10 cellular contexts compared by ENCODE assay signal in genomic region chr16:8861563-8862308, GRCh38.
A peak's percentile ranks its signal among the peaks of the same experiment; 100 is the strongest.
DNase-seq lines count a peak whose midpoint lies in the region; ATAC-seq and TF ChIP-seq lines count a peak whose summit lies in the region.
"Had no signal": no experiment of that assay in that cellular context is flagged by ENCODE, and none has a peak within 500 bp of the region (broad histone marks: within the 10 kb centered on the region; RNA-seq: fewer than 3 reads in every experiment).

No MANE protein-coding gene starts in this region.

- H3K4me1 ChIP-seq in HEK293 (ENCODE audit: control insufficient read depth, insufficient read depth, low read length), result peaks cover 8% of the 10 kb centered on the region
- peaks cover 59% of the 10 kb centered on the region for H3K4me1 ChIP-seq in adipocyte (ENCODE audit: control insufficient read depth, insufficient read depth, low read length)
- H3K4me1 ChIP-seq in subcutaneous abdominal adipose tissue (ENCODE audit: control insufficient read depth in 5 of 5, insufficient read depth in 5 of 5, low read length in 5 of 5), result peaks cover 18 to 76% (median 72%) of the 10 kb centered on the region in 5 donors

- H3K4me3 ChIP-seq in HEK293 (ENCODE audit: low read depth, low read length) (no peak overlapping the region), adipocyte (ENCODE audit: low read length) (peak overlapping the region; percentile 37), subcutaneous abdominal adipose tissue (ENCODE audit: low read depth in 1 of 5, low read length in 5 of 5) (no peak overlapping the region)
- H3K4me3 ChIP-seq: skin epidermis had no signal

- H3K27me3 ChIP-seq in adipocyte (replicated peaks; ENCODE audit: control insufficient read depth, insufficient read depth, low read length) (no peaks in the 10 kb centered on the region), subcutaneous abdominal adipose tissue (ENCODE audit: control insufficient read depth in 5 of 5, insufficient read depth in 4 of 5, low read length in 5 of 5) (no peaks in the 10 kb centered on the region)

- POLR2A ChIA-PET in HEK293 (lab: Yijun Ruan, JAX), result no interaction called here

- no peaks in the 10 kb centered on the region for H3K9me3 ChIP-seq in HEK293 (ENCODE audit: control insufficient read depth, insufficient read depth, low read depth, low read length)
- H3K9me3 ChIP-seq in adipocyte (ENCODE audit: control insufficient read depth, low read length), result no peaks in the 10 kb centered on the region
- no peaks in the 10 kb centered on the region for H3K9me3 ChIP-seq in subcutaneous abdominal adipose tissue (ENCODE audit: control insufficient read depth in 5 of 5, low read length in 5 of 5)

- H3K9ac ChIP-seq in adipocyte (ENCODE audit: low read length) (peak overlapping the region; percentile 43), subcutaneous abdominal adipose tissue (ENCODE audit: low read length in 5 of 5) (peak overlapping the region in 3 of 5 donors; percentile 12 to 25 (median 20))

- H3K36me3 ChIP-seq in HEK293 (ENCODE audit: control insufficient read depth in 2 of 2, insufficient read depth in 1 of 2, low read length in 2 of 2) (peaks cover 0 to 39% of the 10 kb centered on the region in 2 experiments; a peak in 2 of 3 replicates), adipocyte (ENCODE audit: control insufficient read depth, insufficient read depth, low read length, severe bottlenecking) (peaks cover 17% of the 10 kb centered on the region), subcutaneous abdominal adipose tissue (ENCODE audit: control insufficient read depth in 5 of 5, insufficient read depth in 5 of 5, low read length in 5 of 5) (peaks cover 0 to 24% (median 21%) of the 10 kb centered on the region in 5 donors)

- CTCF ChIA-PET in HEK293 (lab: Yijun Ruan, JAX), result interaction anchor here (0.6 to 4.2 kb wide), 4 partner anchors 12 to 632 kb away, joined by 3 to 28 read pairs (median 6); no protein-coding TSS in a partner anchor

- TF ChIP-seq CTCF in HEK293 (tag by site-specific recombination; IDR thresholded peaks at IDR 0.05), result no peak

- H3K27ac ChIP-seq in HEK293 (ENCODE audit: extremely low read depth, low read depth, low read length), result no peak overlapping the region
- peak overlapping the region; percentile 69 for H3K27ac ChIP-seq in subcutaneous abdominal adipose tissue (ENCODE audit: low read depth, low read length)

- DNase-seq in adipocyte (ENCODE audit: low read depth), result no peak
- DNase-seq in left kidney (ENCODE audit: low read depth, low spot score), result peak; percentile 42
- no peak for DNase-seq in stimulated activated CD4-positive, alpha-beta T cell treated with anti-CD3 and anti-CD28 coated beads, Interleukin-2, amount 100 ng/mL, for 24 hours
- no peak for DNase-seq in HuH-7.5 (ENCODE audit: low spot score)
- DNase-seq: activated CD4-positive, alpha-beta T cell treated with anti-CD3 and anti-CD28 coated beads for 4 hours; NCI-H146 had no signal

- no peak for ATAC-seq in GM21723 (IDR thresholded peaks at IDR 0.05; ENCODE audit: unreplicated experiment)

TF ChIP-seq in HEK293, 187 proteins besides CTCF, POLR2A, EP300 and RAD21:
- TF ChIP-seq PATZ1 (tag by site-specific recombination; IDR thresholded peaks at IDR 0.05) (0 out of 2 replicates have a peak, but pooled peaks have one; percentile 27), AEBP2 (tag by site-specific recombination; IDR thresholded peaks at IDR 0.05; ENCODE audit: borderline replicate concordance) (no peak), ZNF521 (tag by site-specific recombination; IDR thresholded peaks at IDR 0.05) (no peak), ZSCAN5A (tag by site-specific recombination; IDR thresholded peaks at IDR 0.05) (no peak), ZNF362 (tag by site-specific recombination; IDR thresholded peaks at IDR 0.05) (peak; percentile 60; the same call in 1 of the 2 replicates)
